ENCODE assay signal across 29 cellular contexts in the genomic region with DNA sequence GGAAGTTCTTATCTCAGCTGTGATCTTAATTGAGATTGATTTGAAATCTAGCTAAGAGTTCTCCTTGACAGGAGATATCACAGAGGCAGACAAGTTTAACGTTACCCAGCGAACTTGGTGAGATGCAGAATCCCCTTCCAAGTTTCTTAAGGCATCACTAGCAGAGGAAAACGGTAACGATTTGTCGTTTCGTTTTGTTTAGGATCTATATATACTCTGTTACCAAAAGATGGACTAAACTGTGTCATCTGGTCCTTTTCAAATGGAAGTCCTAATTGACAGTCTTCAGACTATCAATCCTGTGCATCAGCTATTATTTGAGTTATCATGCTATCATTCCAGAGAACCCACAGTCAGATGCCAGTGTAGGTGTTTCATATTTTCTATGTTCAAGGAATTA.
"Had no signal": no experiment of that assay in that cellular context is flagged by ENCODE, and none has a peak within 500 bp of the region (broad histone marks: within the 10 kb centered on the region; RNA-seq: fewer than 3 reads in every experiment).

No MANE protein-coding gene starts in this region.

- H3K4me1 ChIP-seq: ascending aorta had no signal

- H3K27me3 ChIP-seq: ascending aorta, cardiac muscle cell had no signal

- H3K36me3 ChIP-seq: ascending aorta, cardiac muscle cell had no signal

- H3K9me3 ChIP-seq: ascending aorta had no signal

- H3K4me3 ChIP-seq: ascending aorta, cardiac muscle cell had no signal

- FAIRE-seq: bronchial epithelial cell, TTC549 had no signal

- H3K27ac ChIP-seq: ascending aorta, cardiac muscle cell, VCaP had no signal

- DNase-seq: activated B cell treated with CpG ODN at 0.5 μM for 24 hours; activated CD4-positive, alpha-beta memory T cell treated with anti-CD3 and anti-CD28 coated beads for 36 hours; activated CD4-positive, alpha-beta T cell treated with anti-CD3 and anti-CD28 coated beads for 4 hours; activated CD4-positive, alpha-beta T cell treated with anti-CD3 and anti-CD28 coated beads, Interleukin-2, amount 10 ng/mL, durations not matched to agents 24 days and 14 days; activated CD4-positive, alpha-beta T cell treated with anti-CD3 and anti-CD28 coated beads, Interleukin-2, amount 50 U/mL, for 1 hour; activated CD4-positive, alpha-beta T cell treated with anti-CD3 and anti-CD28 coated beads, Interleukin-2, amount 50 U/mL, for 4 hours; activated CD4-positive, CD25-positive, alpha-beta regulatory T cell treated with anti-CD3 and anti-CD28 coated beads, Interleukin-2, amount 50 U/mL, for 72 hours; activated CD8-positive, alpha-beta memory T cell treated with anti-CD3 and anti-CD28 coated beads, Interleukin-2, amount 50 U/mL, for 4 hours; activated CD8-positive, alpha-beta T cell treated with anti-CD3 and anti-CD28 coated beads for 36 hours; activated gamma-delta T cell; activated naive CD4-positive, alpha-beta T cell treated with anti-CD3 and anti-CD28 coated beads, Interleukin-2, amount 10 ng/mL, durations not matched to agents 7 days and 5 days; activated naive CD4-positive, alpha-beta T cell treated with Interleukin-2 at 50 U/mL for 16 hours; activated naive CD8-positive, alpha-beta T cell treated with anti-CD3 and anti-CD28 coated beads, Interleukin-2, amount 10 ng/mL, durations not matched to agents 7 days and 5 days; activated naive CD8-positive, alpha-beta T cell treated with anti-CD3 and anti-CD28 coated beads, Interleukin-2, amount 50 U/mL, for 24 hours; activated T-cell treated with anti-CD3 and anti-CD28 coated beads for 4 hours; activated T-cell treated with anti-CD3 and anti-CD28 coated beads, Interleukin-2, amount 50 U/mL, for 1 hour; activated T-cell treated with anti-CD3 and anti-CD28 coated beads, Interleukin-2, amount 50 U/mL, for 4 hours; activated T-cell treated with anti-CD3 and anti-CD28 coated beads, Interleukin-2, amount 50 U/mL, for 72 hours; amygdala; anterior cingulate cortex; cerebellar nuclear complex; T-helper 1 cell; T-helper 2 cell; T-helper 9 cell had no signal
